1 cellular context compared by ENCODE assay signal in genomic region chr9:129501771-129502324, GRCh38.
TF ChIP-seq lines count a peak whose summit lies in the region.

No MANE protein-coding gene starts in this region.

TF ChIP-seq in K562, 482 proteins besides CTCF, POLR2A, EP300 and RAD21 (continued from another document):
- TF ChIP-seq JUN (IDR thresholded peaks at IDR 0.05; ENCODE audit: borderline replicate concordance, low read depth, low read length) (no peak), JUN (CRISPR knock-in tag; IDR thresholded peaks at IDR 0.05; ENCODE audit: borderline replicate concordance) (no peak), TFAP4 (CRISPR knock-in tag; IDR thresholded peaks at IDR 0.05; ENCODE audit: borderline replicate concordance) (peak; percentile 22; the same call in 1 of the 2 replicates), ZFP36 (IDR thresholded peaks at IDR 0.05; ENCODE audit: low read depth, low read length, partially characterized antibody) (peak; percentile 99), RCOR1 (IDR thresholded peaks at IDR 0.05; ENCODE audit: borderline replicate concordance in 1 of 2, low read depth in 2 of 2, low read length in 2 of 2) (peak in 1 of 2 experiments; percentile 35; a peak in 1 of 4 replicates), HLTF (IDR thresholded peaks at IDR 0.05) (no peak), SRSF3 (IDR thresholded peaks at IDR 0.05; ENCODE audit: insufficient read depth, low read length) (no peak), RFX5 (IDR thresholded peaks at IDR 0.05; ENCODE audit: low read depth, low read length) (no peak), RBM25 (IDR thresholded peaks at IDR 0.05; ENCODE audit: low read depth, low read length, severe bottlenecking) (peak; percentile 58), ATF2 (CRISPR knock-in tag; IDR thresholded peaks at IDR 0.05) (no peak), ZNF232 (CRISPR knock-in tag; IDR thresholded peaks at IDR 0.05) (no peak), PPARD (CRISPR knock-in tag; IDR thresholded peaks at IDR 0.05) (no peak), FOXJ2 (tag; IDR thresholded peaks at IDR 0.05) (no peak), ZNF436 (CRISPR knock-in tag; IDR thresholded peaks at IDR 0.05) (peak; percentile 88), CBFA2T3 (IDR thresholded peaks at IDR 0.05) (no peak), E4F1 (CRISPR knock-in tag; IDR thresholded peaks at IDR 0.05; ENCODE audit: borderline replicate concordance) (no peak), MCM2 (IDR thresholded peaks at IDR 0.05; ENCODE audit: low read depth) (no peak), YY1 (IDR thresholded peaks at IDR 0.05; ENCODE audit: borderline replicate concordance in 1 of 3, control insufficient read depth in 1 of 3, extremely low read depth in 1 of 3, insufficient read depth in 3 of 3, insufficient read length in 1 of 3, insufficient replicate concordance in 2 of 3, low read depth in 1 of 3, low read length in 2 of 3) (peak in 1 of 3 experiments; percentile 74), USF2 (CRISPR knock-in tag; IDR thresholded peaks at IDR 0.05) (no peak), KDM1A (IDR thresholded peaks at IDR 0.05) (peak in 1 of 2 experiments; percentile 28; a peak in 1 of 4 replicates), SLC30A9 (CRISPR knock-in tag; IDR thresholded peaks at IDR 0.05) (no peak), SMARCA5 (IDR thresholded peaks at IDR 0.05) (peak; percentile 35; the same call in 1 of the 2 replicates), U2AF1 (optimal IDR thresholded peaks at IDR 0.05; ENCODE audit: low read depth, low read length) (no peak), POU5F1 (IDR thresholded peaks at IDR 0.05; ENCODE audit: borderline replicate concordance, low read depth, low read length, partially characterized antibody) (no peak), ZNF639 (CRISPR knock-in tag; conservative IDR thresholded peaks at IDR 0.05 in 1 of 2, IDR thresholded peaks at IDR 0.05 in 1 of 2) (no peak), ZNF408 (CRISPR knock-in tag; IDR thresholded peaks at IDR 0.05; ENCODE audit: low read depth) (no peak), RBM22 (IDR thresholded peaks at IDR 0.05; ENCODE audit: low read depth, low read length, poor library complexity, severe bottlenecking) (no peak), E2F8 (IDR thresholded peaks at IDR 0.05; ENCODE audit: low read depth, partially characterized antibody) (peak; percentile 23)
